Comparison of ENCODE assay signal across 8 cellular contexts in the genomic region with DNA sequence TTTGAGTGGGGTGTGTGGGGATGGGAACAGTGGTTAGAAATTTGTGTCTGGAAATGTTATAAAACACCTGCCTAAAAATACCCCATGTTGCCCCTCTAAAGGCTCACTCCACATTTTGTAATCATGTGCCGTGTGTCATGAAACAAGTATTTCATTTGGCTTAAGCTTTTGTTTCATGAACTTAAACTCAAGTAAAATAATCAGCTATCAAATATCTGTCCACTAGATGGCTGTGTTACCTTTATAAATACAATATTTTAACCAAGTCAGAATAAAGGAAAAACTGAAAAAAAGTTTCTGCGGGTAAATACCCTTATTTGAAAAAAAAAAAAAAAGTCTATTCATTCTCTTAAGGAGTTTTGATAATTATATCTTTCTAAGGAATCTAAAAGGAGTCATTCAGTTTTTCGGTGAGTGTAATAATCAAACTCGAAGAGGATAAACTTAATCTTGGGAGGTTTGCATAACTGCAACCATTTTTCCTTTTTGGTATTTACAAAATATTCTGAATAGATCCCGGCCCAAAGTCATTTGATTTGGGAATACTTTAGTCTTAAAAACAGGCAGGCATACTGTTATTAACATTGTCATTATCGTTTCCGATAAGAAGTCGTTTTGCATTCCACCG. TPM values are rescaled to one million over a fixed set of nuclear protein-coding genes. Genes with fewer than 3 reads are reported as not detected.
A peak's percentile ranks its signal among the peaks of the same experiment; 100 is the strongest.
DNase-seq lines count a peak whose midpoint lies in the region; ATAC-seq and TF ChIP-seq lines count a peak whose summit lies in the region.

No MANE protein-coding gene starts in this region.

- H3K4me3 Mint-ChIP-seq in natural killer cell, result no peak overlapping the region
- no peak overlapping the region for H3K4me3 Mint-ChIP-seq in natural killer cell treated with Interleukin-12 subunit alpha and Interleukin-12 subunit beta and Interleukin-15 and Interleukin-18, amount 100 ng/mL, for 72 hours
- H3K4me3 Mint-ChIP-seq in stimulated activated naive CD8-positive, alpha-beta T cell treated with anti-CD3 and anti-CD28 coated beads, Interleukin-15, amount 100 ng/mL, for 72 hours, result no peak overlapping the region

- DNase-seq in natural killer cell, result no peak
- no peak for DNase-seq in natural killer cell treated with Interleukin-12 subunit alpha and Interleukin-12 subunit beta and Interleukin-15 and Interleukin-18, amount 100 ng/mL, for 72 hours (ENCODE audit: low spot score)
- peak; percentile 48 to 62 for DNase-seq in erythroblast (lab: John Stamatoyannopoulos, UW)
- DNase-seq in renal cortical epithelial cell (ENCODE audit: low read depth), result peak; percentile 82
- no peak for DNase-seq in stimulated activated naive CD4-positive, alpha-beta T cell (lab: John Stamatoyannopoulos, UW)
- no peak for DNase-seq in activated T-cell treated with anti-CD3 and anti-CD28 coated beads, Interleukin-2, amount 50 U/mL, for 1 hour
- no peak for DNase-seq in stimulated activated naive CD8-positive, alpha-beta T cell treated with anti-CD3 and anti-CD28 coated beads, Interleukin-15, amount 100 ng/mL, for 72 hours

- no peak for ATAC-seq in natural killer cell
- no peak for ATAC-seq in natural killer cell treated with Interleukin-12 subunit alpha and Interleukin-12 subunit beta and Interleukin-15 and Interleukin-18, amount 100 ng/mL, for 72 hours
- no peak for ATAC-seq in stimulated activated naive CD8-positive, alpha-beta T cell treated with anti-CD3 and anti-CD28 coated beads, Interleukin-15, amount 100 ng/mL, for 72 hours

- H3K9me3 Mint-ChIP-seq in natural killer cell, result no peaks in the 10 kb centered on the region
- no peaks in the 10 kb centered on the region for H3K9me3 Mint-ChIP-seq in natural killer cell treated with Interleukin-12 subunit alpha and Interleukin-12 subunit beta and Interleukin-15 and Interleukin-18, amount 100 ng/mL, for 72 hours
- H3K9me3 Mint-ChIP-seq in stimulated activated naive CD8-positive, alpha-beta T cell treated with anti-CD3 and anti-CD28 coated beads, Interleukin-15, amount 100 ng/mL, for 72 hours, result no peaks in the 10 kb centered on the region

- intact Hi-C loops in natural killer cell (cut with micrococcal nuclease), result loop anchor here (1.0 to 5.0 kb wide), 2 partner anchors 280 to 480 kb away; no protein-coding TSS in a partner anchor

- H3K36me3 Mint-ChIP-seq in natural killer cell, result no peaks in the 10 kb centered on the region
- H3K36me3 Mint-ChIP-seq in natural killer cell treated with Interleukin-12 subunit alpha and Interleukin-12 subunit beta and Interleukin-15 and Interleukin-18, amount 100 ng/mL, for 72 hours, result no peaks in the 10 kb centered on the region

- no peak for TF ChIP-seq POLR2A in erythroblast (IDR thresholded peaks at IDR 0.05; ENCODE audit: low read length)

- H3K27me3 ChIP-seq in OCI-LY1 (ENCODE audit: insufficient read depth, low read length), result no peaks in the 10 kb centered on the region

- TF ChIP-seq CTCF in natural killer cell (IDR thresholded peaks at IDR 0.05) (peak; percentile 24), OCI-LY1 (IDR thresholded peaks at IDR 0.05; ENCODE audit: low read length) (peak; percentile 51)

- no peaks in the 10 kb centered on the region for H3F3A ChIP-seq in OCI-LY1 (ENCODE audit: insufficient read depth, low read length)

- H3K9ac ChIP-seq in OCI-LY1 (ENCODE audit: low read length), result no peak overlapping the region

- no peaks in the 10 kb centered on the region for H4K20me1 ChIP-seq in OCI-LY1 (ENCODE audit: insufficient read depth, low read length)

- H3K27ac Mint-ChIP-seq in natural killer cell, result no peak overlapping the region
- no peak overlapping the region for H3K27ac Mint-ChIP-seq in natural killer cell treated with Interleukin-12 subunit alpha and Interleukin-12 subunit beta and Interleukin-15 and Interleukin-18, amount 100 ng/mL, for 72 hours
- no peak overlapping the region for H3K27ac Mint-ChIP-seq in stimulated activated naive CD8-positive, alpha-beta T cell treated with anti-CD3 and anti-CD28 coated beads, Interleukin-15, amount 100 ng/mL, for 72 hours

- peaks cover 0 to 10% of the 10 kb centered on the region in 2 donors for H3K27me3 Mint-ChIP-seq in natural killer cell (ENCODE audit: low read depth in 2 of 2)
- peaks cover 3 to 19% of the 10 kb centered on the region in 2 donors for H3K27me3 Mint-ChIP-seq in natural killer cell treated with Interleukin-12 subunit alpha and Interleukin-12 subunit beta and Interleukin-15 and Interleukin-18, amount 100 ng/mL, for 72 hours
- peaks cover 39% of the 10 kb centered on the region for H3K27me3 Mint-ChIP-seq in stimulated activated naive CD8-positive, alpha-beta T cell treated with anti-CD3 and anti-CD28 coated beads, Interleukin-15, amount 100 ng/mL, for 72 hours

- no peak overlapping the region for H3K4me3 ChIP-seq in OCI-LY1 (ENCODE audit: low read depth, low read length, poor library complexity, severe bottlenecking)

- H3K36me3 ChIP-seq in OCI-LY1 (ENCODE audit: insufficient read depth, low read length), result no peaks in the 10 kb centered on the region

- no peaks in the 10 kb centered on the region for H3K4me1 Mint-ChIP-seq in natural killer cell
- no peaks in the 10 kb centered on the region for H3K4me1 Mint-ChIP-seq in natural killer cell treated with Interleukin-12 subunit alpha and Interleukin-12 subunit beta and Interleukin-15 and Interleukin-18, amount 100 ng/mL, for 72 hours (ENCODE audit: low read depth in 2 of 2)
- no peaks in the 10 kb centered on the region for H3K4me1 Mint-ChIP-seq in stimulated activated naive CD8-positive, alpha-beta T cell treated with anti-CD3 and anti-CD28 coated beads, Interleukin-15, amount 100 ng/mL, for 72 hours

- H3K27ac ChIP-seq in OCI-LY1 (ENCODE audit: low read depth, low read length, poor library complexity, severe bottlenecking), result no peak overlapping the region

- H3K4me1 ChIP-seq in OCI-LY1 (ENCODE audit: insufficient read depth, low read length, severe bottlenecking), result no peaks in the 10 kb centered on the region

- H3K4me2 ChIP-seq in OCI-LY1 (ENCODE audit: low read length), result no peak overlapping the region

- H3K9me3 ChIP-seq in OCI-LY1 (ENCODE audit: low read length), result no peaks in the 10 kb centered on the region

- no peak overlapping the region for H2AFZ ChIP-seq in OCI-LY1 (ENCODE audit: low read length)

- no peaks in the 10 kb centered on the region for H3K79me2 ChIP-seq in OCI-LY1 (ENCODE audit: insufficient read depth, low read length)

- H3K9me2 ChIP-seq in OCI-LY1 (ENCODE audit: low read depth, low read length), result no peaks in the 10 kb centered on the region

RNA-seq across cellular contexts. Expression of gene MTRF1L, which starts 29.9 kb away (rescaled TPM):
- total RNA-seq in natural killer cell, result 10 to 100 TPM; 17.6 to 24.7 (median 21.6) TPM
- total RNA-seq in natural killer cell treated with Interleukin-12 subunit alpha and Interleukin-12 subunit beta and Interleukin-15 and Interleukin-18, amount 100 ng/mL, for 72 hours, result 10 to 100 TPM; 23.6 to 30.8 TPM
- total RNA-seq in renal cortical epithelial cell, result 20.7 and 30.5 TPM in 2 replicates

RNA-seq across cellular contexts. Expression of gene FBXO5, which starts 49.5 kb away (rescaled TPM):
- total RNA-seq in natural killer cell (10 to 100 TPM in 1 of 3 donors, 1 to 10 TPM in 2; 5.9 to 11.2 (median 9.6) TPM), renal cortical epithelial cell (4.6 and 12.3 TPM in 2 replicates)
- total RNA-seq in natural killer cell treated with Interleukin-12 subunit alpha and Interleukin-12 subunit beta and Interleukin-15 and Interleukin-18, amount 100 ng/mL, for 72 hours, result 10 to 100 TPM; 26.3 to 33.9 TPM

Comparison
In these comparisons a context has a peak if more than half of its experiments do, and no peak if none do; other contexts are left out.
1. DNase-seq: peak in erythroblast (2 of 2) and renal cortical epithelial cell (single experiment); none in natural killer cell (single experiment), natural killer cell treated with Interleukin-12 subunit alpha and Interleukin-12 subunit beta and Interleukin-15 and Interleukin-18, amount 100 ng/mL, for 72 hours (single experiment), stimulated activated naive CD4-positive, alpha-beta T cell (0 of 6), activated T-cell treated with anti-CD3 and anti-CD28 coated beads, Interleukin-2, amount 50 U/mL, for 1 hour (single experiment) and stimulated activated naive CD8-positive, alpha-beta T cell treated with anti-CD3 and anti-CD28 coated beads, Interleukin-15, amount 100 ng/mL, for 72 hours (0 of 2).